ENCODE assay signal across 15 cellular contexts in the genomic region with DNA sequence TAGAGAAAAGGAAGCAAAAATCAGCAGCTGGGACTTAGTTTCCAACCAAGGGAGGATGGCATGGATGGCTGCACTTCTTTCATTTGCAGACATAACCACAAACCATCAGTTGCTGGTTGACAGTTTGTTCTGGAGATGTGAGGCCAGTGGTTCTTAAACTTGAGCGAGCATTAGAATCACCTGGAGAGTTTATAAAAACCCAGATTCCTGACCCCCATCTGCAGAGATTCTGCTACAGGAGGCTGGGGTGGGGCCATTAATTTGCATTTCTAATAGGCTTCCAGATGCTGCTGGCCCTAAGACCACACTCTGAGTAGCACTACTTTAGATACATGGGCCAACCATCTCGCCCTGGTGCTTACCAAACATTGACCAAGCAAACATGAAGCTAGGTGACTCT.
DNase-seq lines count a peak whose midpoint lies in the region; ATAC-seq and TF ChIP-seq lines count a peak whose summit lies in the region.
"Had no signal": no experiment of that assay in that cellular context is flagged by ENCODE, and none has a peak within 500 bp of the region (broad histone marks: within the 10 kb centered on the region; RNA-seq: fewer than 3 reads in every experiment).

No MANE protein-coding gene starts in this region.

- intact Hi-C loops in activated B cell treated with CpG ODN at 0.5 μM for 24 hours (cut with micrococcal nuclease) = no loop called here

- DNase-seq in activated B cell treated with CpG ODN at 0.5 μM for 24 hours (no peak), T-cell (no peak), NCI-H82 treated with DMSO at 0.1 percent for 48 hours (lab: John Stamatoyannopoulos, UW; ENCODE audit: unreplicated experiment) (no peak), activated gamma-delta T cell (lab: John Stamatoyannopoulos, UW) (no peak)
- no peak for DNase-seq in activated T-cell treated with anti-CD3 and anti-CD28 coated beads, Interleukin-2, amount 50 U/mL, for 48 hours
- DNase-seq: activated CD4-positive, alpha-beta T cell treated with anti-CD3 and anti-CD28 coated beads, Interleukin-2, amount 50 U/mL, for 48 hours; activated effector memory CD4-positive, alpha-beta T cell treated with Interleukin-2 at 50 U/mL for 16 hours; C1 segment of cervical spinal cord; NCI-H1694 treated with DMSO at 0.1 percent for 48 hours; NCI-H524 treated with DMSO at 0.1 percent for 48 hours; stimulated activated naive CD8-positive, alpha-beta T cell treated with anti-CD3 and anti-CD28 coated beads, Interleukin-15, Interleukin-2, amounts not matched to agents 100 U/mL and 50 U/mL, for 24 hours had no signal

- ATAC-seq in GM18505 (IDR thresholded peaks at IDR 0.05; ENCODE audit: unreplicated experiment) (peak; percentile 39), GM21528 (IDR thresholded peaks at IDR 0.05; ENCODE audit: low FRiP score, unreplicated experiment) (peak; percentile 37), HG03135 (IDR thresholded peaks at IDR 0.05; ENCODE audit: unreplicated experiment) (peak; percentile 35), activated B cell treated with CpG ODN at 0.5 μM for 24 hours (ENCODE audit: low read depth) (no peak), T-cell (replicated peaks in 1 of 4) (no peak)
- ATAC-seq: sciatic nerve; stimulated activated naive CD8-positive, alpha-beta T cell treated with anti-CD3 and anti-CD28 coated beads, Interleukin-15, Interleukin-2, amounts not matched to agents 100 U/mL and 50 U/mL, for 24 hours had no signal

- H3K27me3 Mint-ChIP-seq in activated B cell treated with CpG ODN at 0.5 μM for 24 hours (no peaks in the 10 kb centered on the region), T-cell (no peaks in the 10 kb centered on the region)

- POLR2A ChIA-PET in activated B cell treated with CpG ODN at 0.5 μM for 24 hours (lab: Charles Lee) (interaction anchor here (0.5 to 1.5 kb wide), 3 partner anchors 43 to 90 kb away, joined by 3 to 4 read pairs (median 3); no protein-coding TSS in a partner anchor), T-cell (lab: Charles Lee) (no interaction called here)

- H3K9me3 Mint-ChIP-seq in activated B cell treated with CpG ODN at 0.5 μM for 24 hours (no peaks in the 10 kb centered on the region), T-cell (no peaks in the 10 kb centered on the region)

- no peak for TF ChIP-seq CTCF in activated B cell treated with CpG ODN at 0.5 μM for 24 hours (IDR thresholded peaks at IDR 0.05)

- TF ChIP-seq POLR2A in GM18505 (IDR thresholded peaks at IDR 0.05; ENCODE audit: borderline replicate concordance, extremely low read depth, insufficient read depth, insufficient read length) = no peak

- CTCF ChIA-PET in activated B cell treated with CpG ODN at 0.5 μM for 24 hours (lab: Charles Lee) (no interaction called here), T-cell (lab: Charles Lee) (interaction anchor here in 1 of 2 donors (0.6 kb wide), 1 partner anchor 914 kb away, joined by 5 read pairs; no protein-coding TSS in a partner anchor)

- H3K4me1 Mint-ChIP-seq in activated B cell treated with CpG ODN at 0.5 μM for 24 hours (peaks cover 74% of the 10 kb centered on the region), T-cell (peaks cover 30 to 34% (median 32%) of the 10 kb centered on the region in 3 donors)

- H3K36me3 Mint-ChIP-seq in activated B cell treated with CpG ODN at 0.5 μM for 24 hours (ENCODE audit: low read depth) = no peaks in the 10 kb centered on the region
- no peaks in the 10 kb centered on the region for H3K36me3 Mint-ChIP-seq in T-cell

- H3K27ac Mint-ChIP-seq in activated B cell treated with CpG ODN at 0.5 μM for 24 hours (peak overlapping the region; percentile 100), T-cell (no peak overlapping the region)

- H3K4me3 Mint-ChIP-seq in activated B cell treated with CpG ODN at 0.5 μM for 24 hours = no peak overlapping the region
- H3K4me3 Mint-ChIP-seq in T-cell = no peak overlapping the region

Comparison
In these comparisons a context has a peak if more than half of its experiments do, and no peak if none do; other contexts are left out.
1. ATAC-seq: peak in GM18505 (single experiment), GM21528 (single experiment) and HG03135 (single experiment); none in activated B cell treated with CpG ODN at 0.5 μM for 24 hours (single experiment) and T-cell (0 of 4).